In the genomic region with DNA sequence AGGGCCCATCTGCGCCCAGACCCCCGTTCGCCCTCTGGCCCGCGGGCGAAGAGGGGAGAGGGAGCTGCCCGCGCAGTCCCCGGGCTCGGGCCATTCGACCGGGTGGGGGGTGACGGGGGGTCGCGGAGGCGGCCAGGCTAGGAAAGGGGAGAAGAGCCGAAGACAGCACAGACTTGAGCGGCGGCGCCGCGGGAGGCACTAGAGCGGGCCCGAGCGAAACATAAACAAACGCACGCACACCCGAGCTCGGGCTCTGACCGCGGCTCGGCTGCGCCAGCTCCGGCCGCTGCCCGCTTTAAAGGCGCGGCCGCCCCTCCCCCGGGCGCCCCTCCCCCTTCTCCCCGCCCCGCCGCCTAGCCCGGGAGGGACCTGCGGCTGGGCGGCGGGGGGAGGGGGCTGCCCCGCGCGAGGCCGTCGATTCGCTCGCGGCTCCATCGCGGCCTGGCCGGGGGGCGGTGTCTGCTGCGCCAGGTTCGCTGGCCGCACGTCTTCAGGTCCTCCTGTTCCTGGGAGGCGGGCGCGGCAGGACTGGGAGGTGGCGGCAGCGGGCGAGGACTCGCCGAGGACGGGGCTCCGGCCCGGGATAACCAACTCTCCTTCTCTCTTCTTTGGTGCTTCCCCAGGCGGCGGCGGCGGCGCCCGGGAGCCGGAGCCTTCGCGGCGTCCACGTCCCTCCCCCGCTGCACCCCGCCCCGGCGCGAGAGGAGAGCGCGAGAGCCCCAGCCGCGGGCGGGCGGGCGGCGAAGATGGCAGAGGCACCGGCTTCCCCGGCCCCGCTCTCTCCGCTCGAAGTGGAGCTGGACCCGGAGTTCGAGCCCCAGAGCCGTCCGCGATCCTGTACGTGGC, we compare ENCODE assay signal across 8 cellular contexts. TPM values are rescaled to one million over a fixed set of nuclear protein-coding genes. Genes with fewer than 3 reads are reported as not detected.
DNase-seq lines count a peak whose midpoint lies in the region; ATAC-seq and TF ChIP-seq lines count a peak whose summit lies in the region.

FOXO3 (plus strand) TSS at position 455 of the 846 bp plus-strand sequence; CDS start at position 747, 292 bp downstream.

- H3K9me2 ChIP-seq in OCI-LY7 (ENCODE audit: insufficient read depth, low read length) = no peaks in the 10 kb centered on the region

- H4K20me1 ChIP-seq in OCI-LY7 (ENCODE audit: insufficient read depth, low read length) = peaks cover 24% of the 10 kb centered on the region

- DNase-seq in BJ (ENCODE audit: low read depth) (no peak), OCI-LY7 (ENCODE audit: low spot score) (peak; percentile 48)
- peak; percentile 65 to 67 for DNase-seq in activated T-cell treated with anti-CD3 and anti-CD28 coated beads, Interleukin-2, amount 50 U/mL, for 72 hours
- DNase-seq in stimulated activated CD8-positive, alpha-beta memory T cell treated with anti-CD3 and anti-CD28 coated beads, Interleukin-7, amount 100 ng/mL, for 4 hours (ENCODE audit: low read depth in 2 of 2) = peak; percentile 24 to 70

- H3K27ac ChIP-seq in HEK293 (ENCODE audit: extremely low read depth, low read depth, low read length) = peak within 1 kb of the TSS; percentile 100
- H3K27ac ChIP-seq in OCI-LY7 (ENCODE audit: low read depth, low read length, poor library complexity, severe bottlenecking) = no peak within 1 kb of the TSS
- H3K27ac ChIP-seq in mucosa of rectum (ENCODE audit: low read depth in 2 of 2, low read length in 2 of 2) = peak within 1 kb of the TSS; percentile 100

- ATAC-seq in activated T-cell treated with anti-CD3 and anti-CD28 coated beads, Interleukin-2, amount 50 U/mL, for 72 hours (replicated peaks in 1 of 2) = peak; percentile 11 to 12
- ATAC-seq in esophagus mucosa = peak; percentile 66
- ATAC-seq in GM21367 (IDR thresholded peaks at IDR 0.05; ENCODE audit: unreplicated experiment) = no peak

- peak within 1 kb of the TSS; percentile 94 for H3K4me2 ChIP-seq in OCI-LY7 (ENCODE audit: low read length)

- H3K9me3 ChIP-seq in HEK293 (ENCODE audit: control insufficient read depth, insufficient read depth, low read depth, low read length) = no peaks in the 10 kb centered on the region
- no peaks in the 10 kb centered on the region for H3K9me3 ChIP-seq in OCI-LY7 (ENCODE audit: low read length)
- no peaks in the 10 kb centered on the region for H3K9me3 ChIP-seq in mucosa of rectum (ENCODE audit: control insufficient read depth in 2 of 2, low read length in 2 of 2)

- H3K27me3 ChIP-seq in BJ (ENCODE audit: control insufficient read depth, insufficient read depth, low read length) (no peaks in the 10 kb centered on the region), mucosa of rectum (ENCODE audit: control insufficient read depth in 2 of 2, insufficient read depth in 2 of 2, low read length in 2 of 2) (no peaks in the 10 kb centered on the region)

- no TSS peak for BruUV-seq in OCI-LY7 (replicated peaks; lab: Mats Ljungman, UMichigan)

- H3K9ac ChIP-seq in mucosa of rectum (ENCODE audit: low read depth in 1 of 2, low read length in 2 of 2) = peak within 1 kb of the TSS; percentile 91 to 98

- peak within 1 kb of the TSS; percentile 54; the same call in 1 of the 2 replicates for H2AFZ ChIP-seq in OCI-LY7 (ENCODE audit: low read length)

- TF ChIP-seq CTCF in BJ (IDR thresholded peaks at IDR 0.05; ENCODE audit: insufficient read depth, low read depth, low read length) (peak; percentile 13; the same call in 1 of the 2 replicates), HEK293 (tag by site-specific recombination; IDR thresholded peaks at IDR 0.05) (peak; percentile 41; the same call in 1 of the 2 replicates), OCI-LY7 (conservative IDR thresholded peaks at IDR 0.05; ENCODE audit: low read length) (no peak)

- no peak within 1 kb of the TSS for H3K27ac Mint-ChIP-seq in activated T-cell treated with anti-CD3 and anti-CD28 coated beads, Interleukin-2, amount 50 U/mL, for 72 hours

- H3K9me3 Mint-ChIP-seq in activated T-cell treated with anti-CD3 and anti-CD28 coated beads, Interleukin-2, amount 50 U/mL, for 72 hours = no peaks in the 10 kb centered on the region

- intact Hi-C loops in OCI-LY7 (cut with micrococcal nuclease; ENCODE audit: unreplicated experiment) = loop anchor here (1.0 kb wide), 1 partner anchor 275 kb away; no protein-coding TSS in a partner anchor

- peak within 1 kb of the TSS; percentile 88 to 94 for H3K4me3 Mint-ChIP-seq in activated T-cell treated with anti-CD3 and anti-CD28 coated beads, Interleukin-2, amount 50 U/mL, for 72 hours

- H3K36me3 ChIP-seq in BJ (ENCODE audit: control insufficient read depth, insufficient read depth, low read length) (no peaks in the 10 kb centered on the region), HEK293 (ENCODE audit: control insufficient read depth in 2 of 2, insufficient read depth in 1 of 2, low read length in 2 of 2) (peaks cover 0 to 6% of the 10 kb centered on the region in 2 experiments; a peak in 1 of 3 replicates), OCI-LY7 (ENCODE audit: insufficient read depth, low read length) (no peaks in the 10 kb centered on the region; the same call in 1 of the 2 replicates), mucosa of rectum (ENCODE audit: control insufficient read depth in 2 of 2, insufficient read depth in 2 of 2, low read length in 2 of 2) (no peaks in the 10 kb centered on the region)

- H3K4me3 ChIP-seq in BJ (ENCODE audit: low read depth, low read length) (peak within 1 kb of the TSS; percentile 89), HEK293 (ENCODE audit: low read depth, low read length) (peak within 1 kb of the TSS; percentile 86), OCI-LY7 (ENCODE audit: low read depth, low read length, poor library complexity, severe bottlenecking) (peak within 1 kb of the TSS; percentile 91), mucosa of rectum (ENCODE audit: low read length in 2 of 2) (peak within 1 kb of the TSS; percentile 83 to 92)

- POLR2A ChIA-PET in BJ (lab: Charles Lee) = interaction anchor here (0.5 to 1.0 kb wide), 4 partner anchors 93 to 541 kb away, joined by 3 to 13 read pairs (median 4); no protein-coding TSS in a partner anchor
- POLR2A ChIA-PET in HEK293 (lab: Yijun Ruan, JAX) = interaction anchor here (0.5 to 3.2 kb wide), 36 partner anchors 10 to 822 kb away, joined by 3 to 24 read pairs (median 4); partner anchors contain the start of genes ARMC2, CD164, CEP57L1 and SEC63
- POLR2A ChIA-PET in OCI-LY7 (lab: Charles Lee) = interaction anchor here (0.6 to 1.5 kb wide), 2 partner anchors 116 to 220 kb away, joined by 3 read pairs; no protein-coding TSS in a partner anchor

- CTCF ChIA-PET in BJ (lab: Yijun Ruan, JAX) (interaction anchor here (0.6 to 6.6 kb wide), 7 partner anchors 10 to 514 kb away, joined by 3 to 28 read pairs (median 3); no protein-coding TSS in a partner anchor), HEK293 (lab: Yijun Ruan, JAX) (interaction anchor here (0.5 to 1.0 kb wide), 3 partner anchors 20 to 276 kb away, joined by 3 read pairs; no protein-coding TSS in a partner anchor), OCI-LY7 (lab: Charles Lee; ENCODE audit: unreplicated experiment) (no interaction called here)

- H3K4me1 ChIP-seq in HEK293 (ENCODE audit: control insufficient read depth, insufficient read depth, low read length) = peaks cover 24% of the 10 kb centered on the region
- peaks cover 32% of the 10 kb centered on the region for H3K4me1 ChIP-seq in OCI-LY7 (ENCODE audit: insufficient read depth, low read length, poor library complexity, severe bottlenecking)
- H3K4me1 ChIP-seq in mucosa of rectum (ENCODE audit: control insufficient read depth in 2 of 2, insufficient read depth in 2 of 2, low read length in 2 of 2) = peaks cover 31 to 43% of the 10 kb centered on the region in 2 donors

- peaks cover 44% of the 10 kb centered on the region for H3K4me1 Mint-ChIP-seq in activated T-cell treated with anti-CD3 and anti-CD28 coated beads, Interleukin-2, amount 50 U/mL, for 72 hours (ENCODE audit: low read depth)

- H3K36me3 Mint-ChIP-seq in activated T-cell treated with anti-CD3 and anti-CD28 coated beads, Interleukin-2, amount 50 U/mL, for 72 hours (ENCODE audit: insufficient read depth in 2 of 2) = peaks cover 5 to 10% of the 10 kb centered on the region in 2 donors

- no peaks in the 10 kb centered on the region; the same call in 1 of the 2 replicates for H3K79me2 ChIP-seq in OCI-LY7 (ENCODE audit: insufficient read depth, low read depth, low read length)

- peaks cover 18% of the 10 kb centered on the region for H3K27me3 Mint-ChIP-seq in activated T-cell treated with anti-CD3 and anti-CD28 coated beads, Interleukin-2, amount 50 U/mL, for 72 hours (ENCODE audit: low read depth)

TF ChIP-seq in HEK293, 187 proteins besides CTCF, POLR2A, EP300 and RAD21 (continues in another document):
- peak; percentile 62; the same call in 1 of the 2 replicates for TF ChIP-seq ZNF837 (tag by site-specific recombination; IDR thresholded peaks at IDR 0.05)
- 0 out of 2 replicates have a peak, but pooled peaks have one; percentile 27 for TF ChIP-seq ZSCAN23 (tag by site-specific recombination; IDR thresholded peaks at IDR 0.05)
- TF ChIP-seq ZBTB6 (tag by site-specific recombination; IDR thresholded peaks at IDR 0.05) = peak; percentile 87
- TF ChIP-seq ZNF10 (tag by site-specific recombination; IDR thresholded peaks at IDR 0.05) = no peak
- TF ChIP-seq ZNF660 (tag by site-specific recombination; IDR thresholded peaks at IDR 0.05) = peak; percentile 65
- no peak for TF ChIP-seq RBAK (tag by site-specific recombination; IDR thresholded peaks at IDR 0.05)
- peak; percentile 65 for TF ChIP-seq SP3 (tag by site-specific recombination; IDR thresholded peaks at IDR 0.05)
- TF ChIP-seq KLF1 (tag by site-specific recombination; IDR thresholded peaks at IDR 0.05) = peak; percentile 7; the same call in 1 of the 2 replicates
- TF ChIP-seq GLIS1 (tag by site-specific recombination; IDR thresholded peaks at IDR 0.05) = peak; percentile 86
- TF ChIP-seq ZBTB8A (tag by site-specific recombination; IDR thresholded peaks at IDR 0.05) = peak; percentile 97
- no peak for TF ChIP-seq ZBTB21 (tag by site-specific recombination; IDR thresholded peaks at IDR 0.05)
- TF ChIP-seq ZNF600 (tag by site-specific recombination; IDR thresholded peaks at IDR 0.05) = 0 out of 2 replicates have a peak, but pooled peaks have one; percentile 54

RNA-seq across cellular contexts. Expression of gene FOXO3, which starts in this region (rescaled TPM):
- 20.3 and 25.4 TPM in 2 replicates for polyA plus RNA-seq in BJ (2011; rRNA removed)
- 71.0 and 111 TPM in 2 replicates for polyA minus RNA-seq in BJ (2011; rRNA and poly(A)+ RNA removed)
- 3.0 and 3.8 TPM in 2 replicates for total RNA-seq in OCI-LY7 (2014; rRNA removed; shearing (Covaris generic))
- total RNA-seq in OCI-LY7 (2022) (9.4 and 9.9 TPM in 2 replicates), esophagus mucosa (29.3 TPM)
- 10 to 100 TPM in 1 of 2 donors, 1 to 10 TPM in 1; 7.1 to 10.0 TPM for total RNA-seq in activated T-cell treated with anti-CD3 and anti-CD28 coated beads, Interleukin-2, amount 50 U/mL, for 72 hours
